8 cellular contexts compared by ENCODE assay signal in the genomic region with DNA sequence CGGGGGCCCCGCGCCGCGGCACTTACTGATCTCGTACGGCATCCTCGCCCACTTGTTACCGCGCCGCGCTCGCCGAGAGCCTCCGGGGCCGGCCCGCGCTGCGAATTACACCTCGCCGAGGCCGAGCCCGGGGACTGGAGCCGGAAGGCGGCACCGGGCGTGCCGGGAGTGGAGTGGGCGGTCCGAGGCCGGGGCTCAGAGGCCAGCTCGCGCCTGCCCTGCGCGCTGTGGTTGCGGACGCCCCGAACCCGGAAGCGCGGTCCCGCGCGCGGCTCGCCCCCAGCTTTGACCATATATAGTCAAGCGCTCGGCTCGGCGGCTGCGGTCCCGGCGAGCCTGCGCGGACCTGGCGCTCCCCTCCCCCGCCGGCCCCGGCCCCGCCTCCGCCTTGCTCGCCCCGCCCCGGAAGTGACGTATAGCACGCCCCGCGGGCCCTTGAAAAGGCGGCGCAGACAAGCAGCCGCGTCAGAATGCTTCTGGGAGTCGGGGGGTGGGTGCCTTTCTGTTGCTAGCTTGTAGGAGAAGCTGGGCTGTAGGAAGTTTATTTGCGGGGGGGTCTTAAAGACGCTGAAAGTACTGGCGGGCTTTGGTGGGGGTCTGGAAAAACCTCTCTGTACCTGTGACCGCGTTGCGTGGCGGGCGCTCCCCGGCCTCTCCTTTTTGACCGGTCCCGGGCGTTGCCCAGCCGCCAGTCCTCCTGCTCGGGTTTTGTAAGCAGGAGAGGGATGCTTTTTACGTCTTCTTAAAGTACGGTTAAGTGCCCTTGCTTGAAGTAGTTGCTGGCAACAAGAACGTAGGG. TPM values are rescaled to one million over a fixed set of nuclear protein-coding genes. Genes with fewer than 3 reads are reported as not detected.
DNase-seq lines count a peak whose midpoint lies in the region; ATAC-seq and TF ChIP-seq lines count a peak whose summit lies in the region.

A gene with protein sequence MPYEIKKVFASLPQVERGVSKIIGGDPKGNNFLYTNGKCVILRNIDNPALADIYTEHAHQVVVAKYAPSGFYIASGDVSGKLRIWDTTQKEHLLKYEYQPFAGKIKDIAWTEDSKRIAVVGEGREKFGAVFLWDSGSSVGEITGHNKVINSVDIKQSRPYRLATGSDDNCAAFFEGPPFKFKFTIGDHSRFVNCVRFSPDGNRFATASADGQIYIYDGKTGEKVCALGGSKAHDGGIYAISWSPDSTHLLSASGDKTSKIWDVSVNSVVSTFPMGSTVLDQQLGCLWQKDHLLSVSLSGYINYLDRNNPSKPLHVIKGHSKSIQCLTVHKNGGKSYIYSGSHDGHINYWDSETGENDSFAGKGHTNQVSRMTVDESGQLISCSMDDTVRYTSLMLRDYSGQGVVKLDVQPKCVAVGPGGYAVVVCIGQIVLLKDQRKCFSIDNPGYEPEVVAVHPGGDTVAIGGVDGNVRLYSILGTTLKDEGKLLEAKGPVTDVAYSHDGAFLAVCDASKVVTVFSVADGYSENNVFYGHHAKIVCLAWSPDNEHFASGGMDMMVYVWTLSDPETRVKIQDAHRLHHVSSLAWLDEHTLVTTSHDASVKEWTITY (minus strand): TSS at position 175 of the 799 bp plus-strand sequence. CDS start 133 bp downstream, at position 42.

- peak within 1 kb of the TSS; percentile 83 to 90 (median 89) for H3K4me3 ChIP-seq in right lobe of liver

- POLR2A ChIA-PET in activated CD4-positive, alpha-beta memory T cell treated with anti-CD3 and anti-CD28 coated beads for 36 hours (lab: Charles Lee): interaction anchor here (0.8 to 3.5 kb wide), 11 partner anchors 9 to 344 kb away, joined by 3 to 80 read pairs (median 5); partner anchors contain the start of gene ZNF518B

- TF ChIP-seq CTCF in right lobe of liver (IDR thresholded peaks at IDR 0.05): no peak

- DNase-seq in CD1c-positive myeloid dendritic cell (ENCODE audit: extremely low spot score) (peak; percentile 97), NCI-H774 (lab: John Stamatoyannopoulos, UW) (peak; percentile 94), dermis microvascular lymphatic vessel endothelial cell (ENCODE audit: low read depth in 2 of 2) (peak; percentile 86 to 97), right lobe of liver (peak; percentile 98)
- DNase-seq in activated CD4-positive, alpha-beta memory T cell treated with anti-CD3 and anti-CD28 coated beads for 36 hours: peak; percentile 96
- peak; percentile 87 for DNase-seq in stimulated activated CD4-positive, alpha-beta T cell treated with anti-CD3 and anti-CD28 coated beads, Interleukin-4, amount 100 ng/mL, for 24 hours

- H3K36me3 Mint-ChIP-seq in activated CD4-positive, alpha-beta memory T cell treated with anti-CD3 and anti-CD28 coated beads for 36 hours: peaks cover 39% of the 10 kb centered on the region

- peak within 1 kb of the TSS; percentile 97 for H3K27ac Mint-ChIP-seq in activated CD4-positive, alpha-beta memory T cell treated with anti-CD3 and anti-CD28 coated beads for 36 hours

- peak; percentile 93 for ATAC-seq in GM19397 (IDR thresholded peaks at IDR 0.05; ENCODE audit: unreplicated experiment)
- peak; percentile 89 for ATAC-seq in HG03565 (IDR thresholded peaks at IDR 0.05; ENCODE audit: unreplicated experiment)
- ATAC-seq in right lobe of liver: peak; percentile 91 to 97 (median 92)

- H3K27me3 Mint-ChIP-seq in activated CD4-positive, alpha-beta memory T cell treated with anti-CD3 and anti-CD28 coated beads for 36 hours: no peaks in the 10 kb centered on the region

- WGBS in right lobe of liver (ENCODE audit: insufficient coverage, low coverage, low lambda C conversion rate, missing lambda C conversion rate): 2% methylated on average over 15 of the region's 90 CpGs

- peak; percentile 96 for TF ChIP-seq POLR2A in right lobe of liver (IDR thresholded peaks at IDR 0.05)

- intact Hi-C loops in activated CD4-positive, alpha-beta memory T cell treated with anti-CD3 and anti-CD28 coated beads for 36 hours (cut with micrococcal nuclease): loop anchor here (1.0 to 10.0 kb wide), 9 partner anchors 11 to 965 kb away; no protein-coding TSS in a partner anchor
- intact Hi-C loops in right lobe of liver (cut with DNase I): no loop called here

- no peaks in the 10 kb centered on the region for H3K9me3 Mint-ChIP-seq in activated CD4-positive, alpha-beta memory T cell treated with anti-CD3 and anti-CD28 coated beads for 36 hours

- peaks cover 0 to 20% (median 3%) of the 10 kb centered on the region in 4 donors for H3K4me1 ChIP-seq in right lobe of liver

- CTCF ChIA-PET in activated CD4-positive, alpha-beta memory T cell treated with anti-CD3 and anti-CD28 coated beads for 36 hours (lab: Charles Lee): interaction anchor here (1.1 to 2.3 kb wide), 7 partner anchors 13 to 433 kb away, joined by 3 to 20 read pairs (median 5); no protein-coding TSS in a partner anchor

- H3K36me3 ChIP-seq in right lobe of liver: peaks cover 0 to 28% (median 11%) of the 10 kb centered on the region in 4 donors

- H3K27ac ChIP-seq in right lobe of liver: peak within 1 kb of the TSS; percentile 91 to 97 (median 92)

- H3K4me1 Mint-ChIP-seq in activated CD4-positive, alpha-beta memory T cell treated with anti-CD3 and anti-CD28 coated beads for 36 hours (ENCODE audit: low read depth): peaks cover 56% of the 10 kb centered on the region

- peak within 1 kb of the TSS; percentile 94 for H3K4me3 Mint-ChIP-seq in activated CD4-positive, alpha-beta memory T cell treated with anti-CD3 and anti-CD28 coated beads for 36 hours

- no peaks in the 10 kb centered on the region for H3K27me3 ChIP-seq in right lobe of liver

- no peaks in the 10 kb centered on the region for H3K9me3 ChIP-seq in right lobe of liver

RNA-seq across cellular contexts. Expression of the gene that starts here (rescaled TPM):
- 100 to 1,000 TPM; 351 to 353 TPM for total RNA-seq in activated CD4-positive, alpha-beta memory T cell treated with anti-CD3 and anti-CD28 coated beads for 36 hours
- total RNA-seq in dermis microvascular lymphatic vessel endothelial cell (333 and 375 TPM in 2 replicates), right lobe of liver (100 to 1,000 TPM in 1 of 6 experiments, 10 to 100 TPM in 5; 65.1 to 149 (median 76.4) TPM)

Comparison
In these comparisons a context has a peak if more than half of its experiments do, and no peak if none do; other contexts are left out.
1. Peak in every context shown above with its lines: DNase-seq, ATAC-seq, H3K4me3 ChIP-seq and H3K27ac ChIP-seq.